Comparison of ENCODE assay signal across 8 cellular contexts in the genomic region with DNA sequence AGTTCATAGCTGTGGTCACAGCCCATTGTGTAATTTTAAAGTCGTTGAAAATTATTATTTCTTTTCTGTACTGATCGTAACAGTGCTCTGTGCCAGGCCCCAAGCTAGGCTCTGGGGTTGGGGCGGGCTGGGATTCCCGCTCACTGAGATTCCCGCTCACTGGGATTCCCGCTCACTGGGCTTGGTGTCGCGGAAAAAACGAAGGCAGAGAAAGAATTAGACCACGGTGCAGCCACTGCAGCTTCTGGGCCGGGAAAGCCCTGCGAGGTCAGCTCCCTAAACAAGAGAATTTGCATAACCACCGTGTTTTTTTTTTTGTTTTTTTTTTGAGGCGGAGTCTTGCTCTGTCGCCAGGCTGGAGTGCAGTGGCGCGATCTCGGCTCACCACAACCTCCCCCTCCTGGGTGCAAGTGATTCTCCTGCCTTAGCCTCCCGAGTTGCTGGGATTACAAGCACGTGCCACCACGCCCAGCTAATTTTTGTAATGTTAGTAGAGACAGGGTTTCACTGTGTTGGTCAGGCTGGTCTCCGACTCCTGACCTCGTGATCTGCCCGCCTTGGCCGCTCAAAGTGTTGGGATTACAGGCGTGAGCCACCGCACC. TPM values are rescaled to one million over a fixed set of nuclear protein-coding genes. Genes with fewer than 3 reads are reported as not detected.
A peak's percentile ranks its signal among the peaks of the same experiment; 100 is the strongest.
DNase-seq lines count a peak whose midpoint lies in the region; ATAC-seq lines count a peak whose summit lies in the region.

No MANE protein-coding gene starts in this region.

- no peak overlapping the region for H3K4me3 ChIP-seq in subcutaneous abdominal adipose tissue (ENCODE audit: low read depth in 1 of 5, low read length in 5 of 5)

- no peaks in the 10 kb centered on the region for H3K9me3 ChIP-seq in subcutaneous abdominal adipose tissue (ENCODE audit: control insufficient read depth in 5 of 5, low read length in 5 of 5)

- CTCF ChIA-PET in activated CD4-positive, alpha-beta T cell treated with anti-CD3 and anti-CD28 coated beads for 36 hours (lab: Charles Lee) = interaction anchor here (0.6 kb wide), 1 partner anchor 202 kb away, joined by 3 read pairs; no protein-coding TSS in a partner anchor
- CTCF ChIA-PET in activated CD4-positive, alpha-beta memory T cell treated with anti-CD3 and anti-CD28 coated beads for 36 hours (lab: Charles Lee) = interaction anchor here (0.5 to 1.0 kb wide), 4 partner anchors 11 to 371 kb away, joined by 3 to 4 read pairs (median 3); no protein-coding TSS in a partner anchor

- no peaks in the 10 kb centered on the region for H3K27me3 Mint-ChIP-seq in activated CD4-positive, alpha-beta T cell treated with anti-CD3 and anti-CD28 coated beads for 36 hours
- no peaks in the 10 kb centered on the region for H3K27me3 Mint-ChIP-seq in activated CD4-positive, alpha-beta memory T cell treated with anti-CD3 and anti-CD28 coated beads for 36 hours

- peaks cover 60% of the 10 kb centered on the region for H3K4me1 Mint-ChIP-seq in activated CD4-positive, alpha-beta T cell treated with anti-CD3 and anti-CD28 coated beads for 36 hours
- peaks cover 46% of the 10 kb centered on the region for H3K4me1 Mint-ChIP-seq in activated CD4-positive, alpha-beta memory T cell treated with anti-CD3 and anti-CD28 coated beads for 36 hours (ENCODE audit: low read depth)

- H3K27ac Mint-ChIP-seq in activated CD4-positive, alpha-beta T cell treated with anti-CD3 and anti-CD28 coated beads for 36 hours = no peak overlapping the region
- H3K27ac Mint-ChIP-seq in activated CD4-positive, alpha-beta memory T cell treated with anti-CD3 and anti-CD28 coated beads for 36 hours = no peak overlapping the region

- DNase-seq in activated CD4-positive, alpha-beta T cell treated with anti-CD3 and anti-CD28 coated beads for 36 hours = peak; percentile 18
- DNase-seq in activated CD4-positive, alpha-beta T cell treated with anti-CD3 and anti-CD28 coated beads, Interleukin-2, amount 50 U/mL, for 48 hours = no peak
- peak; percentile 57 for DNase-seq in astrocyte of the hippocampus (ENCODE audit: low read depth, low spot score)
- no peak for DNase-seq in SW480 (ENCODE audit: low spot score)
- no peak for DNase-seq in activated CD4-positive, alpha-beta memory T cell treated with anti-CD3 and anti-CD28 coated beads for 36 hours

- no peaks in the 10 kb centered on the region for H3K9me3 Mint-ChIP-seq in activated CD4-positive, alpha-beta T cell treated with anti-CD3 and anti-CD28 coated beads for 36 hours (ENCODE audit: low read depth)
- H3K9me3 Mint-ChIP-seq in activated CD4-positive, alpha-beta memory T cell treated with anti-CD3 and anti-CD28 coated beads for 36 hours = no peaks in the 10 kb centered on the region

- peaks cover 19% of the 10 kb centered on the region for H3K36me3 Mint-ChIP-seq in activated CD4-positive, alpha-beta T cell treated with anti-CD3 and anti-CD28 coated beads for 36 hours (ENCODE audit: low read depth)
- peaks cover 6% of the 10 kb centered on the region for H3K36me3 Mint-ChIP-seq in activated CD4-positive, alpha-beta memory T cell treated with anti-CD3 and anti-CD28 coated beads for 36 hours

- H3K9ac ChIP-seq in subcutaneous abdominal adipose tissue (ENCODE audit: low read length in 5 of 5) = peak overlapping the region in 2 of 5 donors; percentile 50 to 60

- no peak overlapping the region for H3K4me3 Mint-ChIP-seq in activated CD4-positive, alpha-beta T cell treated with anti-CD3 and anti-CD28 coated beads for 36 hours
- H3K4me3 Mint-ChIP-seq in activated CD4-positive, alpha-beta memory T cell treated with anti-CD3 and anti-CD28 coated beads for 36 hours = no peak overlapping the region

- POLR2A ChIA-PET in activated CD4-positive, alpha-beta T cell treated with anti-CD3 and anti-CD28 coated beads for 36 hours (lab: Charles Lee) = no interaction called here
- POLR2A ChIA-PET in activated CD4-positive, alpha-beta memory T cell treated with anti-CD3 and anti-CD28 coated beads for 36 hours (lab: Charles Lee) = interaction anchor here (1.0 kb wide), 2 partner anchors 29 to 34 kb away, joined by 3 read pairs; no protein-coding TSS in a partner anchor

- peaks cover 0 to 7% (median 4%) of the 10 kb centered on the region in 5 donors for H3K36me3 ChIP-seq in subcutaneous abdominal adipose tissue (ENCODE audit: control insufficient read depth in 5 of 5, insufficient read depth in 5 of 5, low read length in 5 of 5)

- H3K4me1 ChIP-seq in subcutaneous abdominal adipose tissue (ENCODE audit: control insufficient read depth in 5 of 5, insufficient read depth in 5 of 5, low read length in 5 of 5) = peaks cover 5 to 41% (median 38%) of the 10 kb centered on the region in 5 donors

- H3K27me3 ChIP-seq in subcutaneous abdominal adipose tissue (ENCODE audit: control insufficient read depth in 5 of 5, insufficient read depth in 4 of 5, low read length in 5 of 5) = no peaks in the 10 kb centered on the region

- intact Hi-C loops in activated CD4-positive, alpha-beta T cell treated with anti-CD3 and anti-CD28 coated beads for 36 hours (cut with DNase I, micrococcal nuclease) = no loop called here
- intact Hi-C loops in activated CD4-positive, alpha-beta memory T cell treated with anti-CD3 and anti-CD28 coated beads for 36 hours (cut with micrococcal nuclease) = no loop called here

- ATAC-seq in activated CD4-positive, alpha-beta T cell treated with anti-CD3 and anti-CD28 coated beads for 36 hours = no peak
- ATAC-seq in HG03045 (IDR thresholded peaks at IDR 0.05; ENCODE audit: unreplicated experiment) = peak; percentile 72
- no peak for ATAC-seq in esophagus mucosa

- peak overlapping the region; percentile 68 for H3K27ac ChIP-seq in subcutaneous abdominal adipose tissue (ENCODE audit: low read depth, low read length)

RNA-seq across cellular contexts. Expression of gene FOXK1, which starts 31.2 kb away (rescaled TPM):
- total RNA-seq in activated CD4-positive, alpha-beta T cell treated with anti-CD3 and anti-CD28 coated beads for 36 hours = 10 to 100 TPM; 30.0 to 33.9 TPM
- 21.7 TPM for total RNA-seq in esophagus mucosa
- total RNA-seq in activated CD4-positive, alpha-beta memory T cell treated with anti-CD3 and anti-CD28 coated beads for 36 hours = 10 to 100 TPM; 25.9 to 26.6 TPM

Comparison
In these comparisons a context has a peak if more than half of its experiments do, and no peak if none do; other contexts are left out.
1. DNase-seq: peak in activated CD4-positive, alpha-beta T cell treated with anti-CD3 and anti-CD28 coated beads for 36 hours (single experiment) and astrocyte of the hippocampus (single experiment); none in activated CD4-positive, alpha-beta T cell treated with anti-CD3 and anti-CD28 coated beads, Interleukin-2, amount 50 U/mL, for 48 hours (0 of 2), SW480 (single experiment) and activated CD4-positive, alpha-beta memory T cell treated with anti-CD3 and anti-CD28 coated beads for 36 hours (single experiment).